In genomic region chr22:39643311-39644083, GRCh38 we compare ENCODE assay signal across 17 cellular contexts.
"Had no signal": no experiment of that assay in that cellular context is flagged by ENCODE, and none has a peak within 500 bp of the region (broad histone marks: within the 10 kb centered on the region; RNA-seq: fewer than 3 reads in every experiment).

No MANE protein-coding gene starts in this region.

- H3K4me3 Mint-ChIP-seq: activated CD4-positive, alpha-beta memory T cell treated with anti-CD3 and anti-CD28 coated beads for 36 hours; activated CD8-positive, alpha-beta memory T cell treated with anti-CD3 and anti-CD28 coated beads, Interleukin-2, amount 10 ng/mL, durations not matched to agents 7 days and 5 days; activated T-cell treated with anti-CD3 and anti-CD28 coated beads, Interleukin-2, amount 50 U/mL, for 24 hours; endodermal cell; memory B cell; naive thymus-derived CD4-positive, alpha-beta T cell had no signal

- ATAC-seq: activated CD8-positive, alpha-beta memory T cell treated with anti-CD3 and anti-CD28 coated beads, Interleukin-2, amount 10 ng/mL, durations not matched to agents 7 days and 5 days; left ventricle myocardium superior; mucosa of descending colon; naive thymus-derived CD4-positive, alpha-beta T cell had no signal

- H3K27ac Mint-ChIP-seq: activated CD4-positive, alpha-beta memory T cell treated with anti-CD3 and anti-CD28 coated beads for 36 hours; activated CD8-positive, alpha-beta memory T cell treated with anti-CD3 and anti-CD28 coated beads, Interleukin-2, amount 10 ng/mL, durations not matched to agents 7 days and 5 days; activated T-cell treated with anti-CD3 and anti-CD28 coated beads, Interleukin-2, amount 50 U/mL, for 24 hours; endodermal cell; memory B cell had no signal

- H3K4me1 Mint-ChIP-seq: activated CD8-positive, alpha-beta memory T cell treated with anti-CD3 and anti-CD28 coated beads, Interleukin-2, amount 10 ng/mL, durations not matched to agents 7 days and 5 days; endodermal cell had no signal

- DNase-seq: activated CD4-positive, alpha-beta memory T cell treated with anti-CD3 and anti-CD28 coated beads for 36 hours; activated CD8-positive, alpha-beta memory T cell treated with anti-CD3 and anti-CD28 coated beads, Interleukin-2, amount 10 ng/mL, durations not matched to agents 7 days and 5 days; activated effector memory CD4-positive, alpha-beta T cell treated with Interleukin-2 at 50 U/mL for 16 hours; activated naive CD4-positive, alpha-beta T cell treated with anti-CD3 and anti-CD28 coated beads, Interleukin-2, amount 50 U/mL, for 16 hours; activated T-cell treated with anti-CD3 and anti-CD28 coated beads, Interleukin-2, amount 50 U/mL, for 24 hours; cerebellar nuclear complex; endodermal cell; kidney; left ventricle myocardium superior; mucosa of descending colon; naive thymus-derived CD4-positive, alpha-beta T cell; retina; stimulated activated CD4-positive, alpha-beta T cell treated with anti-CD3 and anti-CD28 coated beads, Interleukin-15, amount 100 ng/mL, for 24 hours; stimulated activated CD4-positive, alpha-beta T cell treated with anti-CD3 and anti-CD28 coated beads, Interleukin-4, amount 100 ng/mL, for 1 hour; stimulated activated naive CD4-positive, alpha-beta T cell; WERI-Rb-1 had no signal

- H3K9me3 Mint-ChIP-seq: endodermal cell had no signal

- H3K36me3 Mint-ChIP-seq: activated CD4-positive, alpha-beta memory T cell treated with anti-CD3 and anti-CD28 coated beads for 36 hours; activated CD8-positive, alpha-beta memory T cell treated with anti-CD3 and anti-CD28 coated beads, Interleukin-2, amount 10 ng/mL, durations not matched to agents 7 days and 5 days had no signal
